ENCODE assay signal across 8 cellular contexts in genomic region chr11:61021661-61022212, GRCh38. TPM values are rescaled to one million over a fixed set of nuclear protein-coding genes. Genes with fewer than 3 reads are reported as not detected.
DNase-seq lines count a peak whose midpoint lies in the region; ATAC-seq and TF ChIP-seq lines count a peak whose summit lies in the region.
"Had no signal": no experiment of that assay in that cellular context is flagged by ENCODE, and none has a peak within 500 bp of the region (broad histone marks: within the 10 kb centered on the region; RNA-seq: fewer than 3 reads in every experiment).

No MANE protein-coding gene starts in this region.

- H3K27ac Mint-ChIP-seq in mesothelial cell of epicardium = no peak overlapping the region

- peaks cover 0 to 27% (median 15%) of the 10 kb centered on the region in 4 donors for H3K4me1 ChIP-seq in Peyer's patch

- peak overlapping the region; percentile 33 for H3K4me3 Mint-ChIP-seq in mesothelial cell of epicardium

- H3K36me3 ChIP-seq in Peyer's patch = no peaks in the 10 kb centered on the region

- H3K27me3 ChIP-seq in Peyer's patch = no peaks in the 10 kb centered on the region

- H3K27me3 Mint-ChIP-seq in mesothelial cell of epicardium (ENCODE audit: low read depth) = peaks cover 55% of the 10 kb centered on the region

- no peak for ATAC-seq in HG02763 (IDR thresholded peaks at IDR 0.05; ENCODE audit: unreplicated experiment)

- peak overlapping the region in 3 of 4 donors; percentile 22 to 70 (median 51) for H3K27ac ChIP-seq in Peyer's patch
- H3K27ac ChIP-seq: KMS-11 had no signal

- no peaks in the 10 kb centered on the region for H3K9me3 ChIP-seq in Peyer's patch

- no peak for TF ChIP-seq POLR2A in Peyer's patch (IDR thresholded peaks at IDR 0.05)

- peak overlapping the region in 3 of 4 donors; percentile 12 to 32 (median 29) for H3K4me3 ChIP-seq in Peyer's patch

- H3K36me3 Mint-ChIP-seq in mesothelial cell of epicardium = no peaks in the 10 kb centered on the region

- TF ChIP-seq CTCF in Peyer's patch (IDR thresholded peaks at IDR 0.05) (no peak), mesothelial cell of epicardium (IDR thresholded peaks at IDR 0.05; ENCODE audit: unreplicated experiment) (no peak)

- H3K9me3 Mint-ChIP-seq in mesothelial cell of epicardium = peaks cover 5% of the 10 kb centered on the region

- DNase-seq in Peyer's patch (peak; percentile 75 to 95 (median 94)), mesothelial cell of epicardium (ENCODE audit: low spot score in 2 of 2, unreplicated experiment in 2 of 2) (no peak), NCI-H1417 treated with DMSO at 0.1 percent for 48 hours (lab: John Stamatoyannopoulos, UW) (no peak), KG1 (lab: John Stamatoyannopoulos, UW) (no peak)
- DNase-seq in activated T-helper 1 cell treated with anti-CD3 and anti-CD28 coated beads, Interleukin-2, amount 50 U/mL, for 16 hours (ENCODE audit: low read depth in 1 of 2, low spot score in 1 of 2) = peak; percentile 74 to 84
- peak; percentile 84 for DNase-seq in stimulated activated naive CD4-positive, alpha-beta T cell treated with Interleukin-2 at 50 U/mL for 16 hours (lab: John Stamatoyannopoulos, UW)

- H3K4me1 Mint-ChIP-seq in mesothelial cell of epicardium = peaks cover 11% of the 10 kb centered on the region

RNA-seq across cellular contexts. Expression of gene CD6, which starts 50.3 kb away (rescaled TPM):
- total RNA-seq in Peyer's patch (10 to 100 TPM in 1 of 4 donors, 1 to 10 TPM in 3; 3.3 to 15.7 (median 4.7) TPM), mesothelial cell of epicardium (0.27 to 0.31 TPM in 2 of 3 replicates, not detected in the other)

Comparison
In these comparisons a context has a peak if more than half of its experiments do, and no peak if none do; other contexts are left out.
1. DNase-seq: peak in Peyer's patch (3 of 3), activated T-helper 1 cell treated with anti-CD3 and anti-CD28 coated beads, Interleukin-2, amount 50 U/mL, for 16 hours (2 of 2) and stimulated activated naive CD4-positive, alpha-beta T cell treated with Interleukin-2 at 50 U/mL for 16 hours (single experiment); none in mesothelial cell of epicardium (0 of 2), NCI-H1417 treated with DMSO at 0.1 percent for 48 hours (single experiment) and KG1 (single experiment).